In genomic region chr1:20487236-20487590, GRCh38 we compare ENCODE assay signal across 8 cellular contexts. TPM values are rescaled to one million over a fixed set of nuclear protein-coding genes. Genes with fewer than 3 reads are reported as not detected.
DNase-seq lines count a peak whose midpoint lies in the region; ATAC-seq, FAIRE-seq and TF ChIP-seq lines count a peak whose summit lies in the region.

No MANE protein-coding gene starts in this region.

- H3K18ac ChIP-seq in mesenchymal stem cell (ENCODE audit: low read depth in 1 of 2, low read length in 2 of 2): peak overlapping the region in 1 of 2 experiments; percentile 44

- peak overlapping the region; percentile 86 for H3K4me2 ChIP-seq in A549
- H3K4me2 ChIP-seq in mesenchymal stem cell (ENCODE audit: low read length, poor library complexity, severe bottlenecking): no peak overlapping the region

- H4K8ac ChIP-seq in mesenchymal stem cell (ENCODE audit: low read length): no peak overlapping the region

- peak overlapping the region; percentile 98 to 99 for H3K27ac ChIP-seq in A549
- no peak overlapping the region for H3K27ac ChIP-seq in HUES64 (ENCODE audit: low read depth, low read length)
- H3K27ac ChIP-seq in mesenchymal stem cell (ENCODE audit: low read length, poor library complexity, severe bottlenecking): no peak overlapping the region

- TF ChIP-seq CTCF in A549 (IDR thresholded peaks at IDR 0.05) (no peak), brain (conservative IDR thresholded peaks at IDR 0.05) (no peak)

- H3K4me3 ChIP-seq in A549 (peak overlapping the region; percentile 95; the same call in 2 of the 3 replicates), HUES64 (ENCODE audit: low read length) (peak overlapping the region; percentile 78), mesenchymal stem cell (ENCODE audit: insufficient read depth in 1 of 2, low read depth in 1 of 2, low read length in 2 of 2) (peak overlapping the region in 1 of 2 experiments; percentile 84)

- H3K36me3 ChIP-seq in HUES64 (ENCODE audit: insufficient read depth, low read length) (no peaks in the 10 kb centered on the region), mesenchymal stem cell (ENCODE audit: control insufficient read depth in 1 of 2, insufficient read depth in 2 of 2, low read depth in 1 of 2, low read length in 2 of 2) (no peaks in the 10 kb centered on the region)

- peaks cover 72% of the 10 kb centered on the region for H3K27me3 ChIP-seq in HUES64 (ENCODE audit: insufficient read depth, low read length)
- peaks cover 6 to 13% of the 10 kb centered on the region in 2 experiments for H3K27me3 ChIP-seq in mesenchymal stem cell (ENCODE audit: control insufficient read depth in 1 of 2, insufficient read depth in 1 of 2, low read length in 2 of 2)

- FAIRE-seq in A549 (lab: Jason Lieb, UNC): no peak

- peaks cover 10% of the 10 kb centered on the region for H3K79me1 ChIP-seq in mesenchymal stem cell (replicated peaks; ENCODE audit: low read length, poor library complexity, severe bottlenecking)

- peak overlapping the region in 1 of 2 experiments; percentile 1 for H3K4ac ChIP-seq in mesenchymal stem cell (ENCODE audit: low read depth in 1 of 2, low read length in 2 of 2)

- DNase-seq in A549 (ENCODE audit: low read depth in 1 of 2, low spot score in 1 of 2) (no peak), mesenchymal stem cell (no peak), DMS53 treated with DMSO at 0.1 percent for 48 hours (lab: John Stamatoyannopoulos, UW; ENCODE audit: unreplicated experiment) (no peak)

- H2BK120ac ChIP-seq in mesenchymal stem cell (ENCODE audit: low read depth, low read length): no peak overlapping the region

- H3K9me3 ChIP-seq in A549: no peaks in the 10 kb centered on the region
- H3K9me3 ChIP-seq in HUES64 (ENCODE audit: insufficient read depth, low read depth, low read length): no peaks in the 10 kb centered on the region
- H3K9me3 ChIP-seq in mesenchymal stem cell (ENCODE audit: control insufficient read depth, low read length): no peaks in the 10 kb centered on the region

- CTCF ChIA-PET in A549 (lab: Yijun Ruan, JAX): interaction anchor here (0.9 kb wide), 1 partner anchor 25 kb away, joined by 3 read pairs; no protein-coding TSS in a partner anchor

- H2BK15ac ChIP-seq in mesenchymal stem cell (ENCODE audit: low read depth, poor library complexity, severe bottlenecking): no peak overlapping the region

- peak overlapping the region; percentile 76 to 98 (median 82) for H3K4me3 Mint-ChIP-seq in brain

- H3K23ac ChIP-seq in mesenchymal stem cell (ENCODE audit: low read length in 2 of 2): no peak overlapping the region

- H3K27ac Mint-ChIP-seq in brain: peak overlapping the region; percentile 60 to 95 (median 84)

- H2AFZ ChIP-seq in mesenchymal stem cell (ENCODE audit: low read depth, low read length): no peak overlapping the region

- H2AK5ac ChIP-seq in mesenchymal stem cell (ENCODE audit: low read length, severe bottlenecking): no peak overlapping the region

- no peak overlapping the region for H3K9ac ChIP-seq in HUES64 (ENCODE audit: low read depth, low read length)
- H3K9ac ChIP-seq in mesenchymal stem cell (ENCODE audit: low read length): peak overlapping the region; percentile 88

- ATAC-seq in A549 (no peak), HG03135 (IDR thresholded peaks at IDR 0.05; ENCODE audit: unreplicated experiment) (no peak), GM18517 (IDR thresholded peaks at IDR 0.05; ENCODE audit: unreplicated experiment) (no peak), GM21367 (IDR thresholded peaks at IDR 0.05; ENCODE audit: unreplicated experiment) (no peak)

- peaks cover 6% of the 10 kb centered on the region for H3K36me3 Mint-ChIP-seq in brain

- H3K27me3 Mint-ChIP-seq in brain: peaks cover 24% of the 10 kb centered on the region

- no peak for TF ChIP-seq RAD21 in A549 (conservative IDR thresholded peaks at IDR 0.05 in 1 of 2, IDR thresholded peaks at IDR 0.05 in 1 of 2)

- POLR2A ChIA-PET in A549 (lab: Yijun Ruan, JAX): no interaction called here

- TF ChIP-seq POLR2A in A549 (IDR thresholded peaks at IDR 0.05; ENCODE audit: low read length): no peak

- no peak overlapping the region for H2BK5ac ChIP-seq in mesenchymal stem cell (ENCODE audit: low read depth, low read length, poor library complexity, severe bottlenecking)

- H3K4me1 Mint-ChIP-seq in brain: peaks cover 22% of the 10 kb centered on the region

- H2BK12ac ChIP-seq in mesenchymal stem cell (ENCODE audit: low read length in 2 of 2): peak overlapping the region in 1 of 2 experiments; percentile 57

- peak overlapping the region; percentile 8 for H4K91ac ChIP-seq in mesenchymal stem cell (ENCODE audit: low read length)

- H3K9me3 Mint-ChIP-seq in brain: peaks cover 0 to 3% (median 0%) of the 10 kb centered on the region in 5 experiments

- 65% methylated on average over 4 of the region's 4 CpGs for WGBS in A549 (ENCODE audit: missing lambda C conversion rate)
- WGBS in HUES64: 5% methylated on average over 4 of the region's 4 CpGs
- 8% methylated on average over 4 of the region's 4 CpGs for WGBS in mesenchymal stem cell

- TF ChIP-seq EP300 in A549 (IDR thresholded peaks at IDR 0.05): no peak

- peaks cover 15% of the 10 kb centered on the region for H3K4me1 ChIP-seq in A549
- H3K4me1 ChIP-seq in HUES64 (ENCODE audit: insufficient read depth, low read length): peaks cover 21% of the 10 kb centered on the region
- H3K4me1 ChIP-seq in mesenchymal stem cell (ENCODE audit: control insufficient read depth, insufficient read depth, low read depth, low read length): peaks cover 20% of the 10 kb centered on the region

- H3K14ac ChIP-seq in mesenchymal stem cell (ENCODE audit: low read length in 2 of 2): no peak overlapping the region

TF ChIP-seq in A549, 52 proteins besides CTCF, POLR2A, EP300 and RAD21:
- TF ChIP-seq RCOR1 (IDR thresholded peaks at IDR 0.05; ENCODE audit: low read depth, low read length) (no peak), TFCP2L1 (CRISPR knock-in tag; IDR thresholded peaks at IDR 0.05) (no peak), REST (IDR thresholded peaks at IDR 0.05) (no peak), EHMT2 (IDR thresholded peaks at IDR 0.05; ENCODE audit: low read depth) (no peak)

RNA-seq across cellular contexts. Expression of gene CAMK2N1, which starts 1.2 kb away (rescaled TPM):
- polyA plus RNA-seq in A549 (2011; rRNA removed) (38.9 and 49.7 TPM in 2 replicates), A549 (2017; fragmentation: RNase III; extraction: RNeasy Plus Mini Kit Qiagen cat#74134 plus additional on column Dnase treatment) (35.8 to 56.4 TPM (median 55.1 TPM) in 3 replicates), brain (ENCODE audit: insufficient read depth, low read depth, low replicate concordance) (171 TPM)
- polyA plus RNA-seq in A549 (2012; cell fraction: cytosol; rRNA removed): 17.8 and 19.6 TPM in 2 replicates
- 4.7 and 5.6 TPM in 2 replicates for polyA plus RNA-seq in A549 (2012; cell fraction: nucleus; rRNA removed)
- 11.5 and 12.5 TPM in 2 replicates for polyA minus RNA-seq in A549 (2011; rRNA and poly(A)+ RNA removed)
- polyA plus RNA-seq in HUES64 (2013, experiment 1 of 2): 6.3 TPM
- polyA plus RNA-seq in HUES64 (2013, experiment 2 of 2): 11.6 TPM
- polyA plus RNA-seq in mesenchymal stem cell (2013, experiment 1 of 2): 71.3 TPM
- polyA plus RNA-seq in mesenchymal stem cell (2013, experiment 2 of 2): 76.6 TPM

RNA-seq across cellular contexts. Expression of gene MUL1, which starts 20.7 kb away (rescaled TPM):
- polyA plus RNA-seq in A549 (2011; rRNA removed) (20.0 and 22.9 TPM in 2 replicates), A549 (2017; fragmentation: RNase III; extraction: RNeasy Plus Mini Kit Qiagen cat#74134 plus additional on column Dnase treatment) (21.4 to 24.5 TPM (median 24.1 TPM) in 3 replicates), brain (ENCODE audit: insufficient read depth, low read depth, low replicate concordance) (31.0 TPM)
- 18.5 and 22.8 TPM in 2 replicates for polyA plus RNA-seq in A549 (2012; cell fraction: cytosol; rRNA removed)
- 22.4 and 24.4 TPM in 2 replicates for polyA plus RNA-seq in A549 (2012; cell fraction: nucleus; rRNA removed)
- polyA minus RNA-seq in A549 (2011; rRNA and poly(A)+ RNA removed): 23.7 and 25.6 TPM in 2 replicates
- 16.6 TPM for polyA plus RNA-seq in HUES64 (2013, experiment 1 of 2)
- polyA plus RNA-seq in HUES64 (2013, experiment 2 of 2): 18.6 TPM
- 17.9 TPM for polyA plus RNA-seq in mesenchymal stem cell (2013, experiment 1 of 2)
- 18.4 TPM for polyA plus RNA-seq in mesenchymal stem cell (2013, experiment 2 of 2)

Comparison
In these comparisons a context has a peak if more than half of its experiments do, and no peak if none do; other contexts are left out.
1. H3K27ac ChIP-seq: peak in A549 (2 of 2); none in HUES64 (single experiment) and mesenchymal stem cell (single experiment).